ENCODE assay signal across 19 cellular contexts in genomic region chr12:98110516-98110915, GRCh38.
DNase-seq lines count a peak whose midpoint lies in the region; ATAC-seq and TF ChIP-seq lines count a peak whose summit lies in the region.
"Had no signal": no experiment of that assay in that cellular context is flagged by ENCODE, and none has a peak within 500 bp of the region (broad histone marks: within the 10 kb centered on the region; RNA-seq: fewer than 3 reads in every experiment).

No MANE protein-coding gene starts in this region.

- no peaks in the 10 kb centered on the region for H3K36me3 ChIP-seq in aorta (ENCODE audit: control insufficient read depth in 1 of 2, insufficient read depth in 2 of 2, low read length in 1 of 2)
- H3K36me3 ChIP-seq: BLaER1 treated with 17β-estradiol and CSF1 and Interleukin-3, amounts not matched to agents 10 nM and 100 nM had no signal

- H3K27me3 ChIP-seq in aorta (ENCODE audit: control insufficient read depth in 1 of 2, insufficient read depth in 2 of 2, low read length in 1 of 2), result no peaks in the 10 kb centered on the region
- H3K27me3 ChIP-seq: BLaER1 treated with 17β-estradiol and CSF1 and Interleukin-3, amounts not matched to agents 10 nM and 100 nM had no signal

- DNase-seq in NCI-H1694 treated with DMSO at 0.1 percent for 48 hours (lab: John Stamatoyannopoulos, UW), result peak; percentile 71
- peak; percentile 63 for DNase-seq in SK-N-DZ (ENCODE audit: low spot score)
- no peak for DNase-seq in glutamatergic neuron
- DNase-seq in aorta, result no peak
- DNase-seq in stimulated activated CD8-positive, alpha-beta memory T cell treated with anti-CD3 and anti-CD28 coated beads, Interleukin-4, amount 100 ng/mL, for 48 hours, result no peak
- no peak for DNase-seq in NCI-H1048 (lab: John Stamatoyannopoulos, UW)
- DNase-seq: CD8-positive, alpha-beta memory T cell; DMS79; GOT3; KBM-7; NCI-H1930; NCI-H774; PC-9; SIG-M5 had no signal

- H3K4me1 Mint-ChIP-seq in glutamatergic neuron (ENCODE audit: low read depth, unreplicated experiment), result peaks cover 16% of the 10 kb centered on the region
- H3K4me1 Mint-ChIP-seq: CD8-positive, alpha-beta memory T cell had no signal

- intact Hi-C loops in aorta (cut with DNase I), result no loop called here

- H3K4me3 Mint-ChIP-seq in glutamatergic neuron (ENCODE audit: unreplicated experiment), result peak overlapping the region; percentile 28
- H3K4me3 Mint-ChIP-seq: CD8-positive, alpha-beta memory T cell; T-helper 1 cell treated with Interleukin-12 subunit alpha and Interleukin-12 subunit beta and Interleukin-4 antibody, amounts not matched to agents 30 μg/mL and 1 μg/mL, for 36 hours had no signal

- H3K27ac ChIP-seq in aorta (ENCODE audit: low read depth in 1 of 2, low read length in 2 of 2), result no peak overlapping the region
- H3K27ac ChIP-seq: BLaER1 treated with 17β-estradiol and CSF1 and Interleukin-3, amounts not matched to agents 10 nM and 100 nM; PC-9; RWPE1 had no signal

- no peak for TF ChIP-seq CTCF in glutamatergic neuron (IDR thresholded peaks at IDR 0.05; ENCODE audit: partially characterized antibody, unreplicated experiment)

- WGBS in aorta, 2 donors, result 64% methylated on average over 8 of the region's 8 CpGs

- no peaks in the 10 kb centered on the region for H3K9me3 Mint-ChIP-seq in glutamatergic neuron (ENCODE audit: unreplicated experiment)
- H3K9me3 Mint-ChIP-seq: CD8-positive, alpha-beta memory T cell; T-helper 1 cell treated with Interleukin-12 subunit alpha and Interleukin-12 subunit beta and Interleukin-4 antibody, amounts not matched to agents 30 μg/mL and 1 μg/mL, for 36 hours had no signal

- no peak overlapping the region for H3K4me3 ChIP-seq in aorta (ENCODE audit: low read length in 2 of 2)
- H3K4me3 ChIP-seq: BLaER1 treated with 17β-estradiol and CSF1 and Interleukin-3, amounts not matched to agents 10 nM and 100 nM; PC-9 had no signal

- no peaks in the 10 kb centered on the region for H3K36me3 Mint-ChIP-seq in glutamatergic neuron (ENCODE audit: unreplicated experiment)
- H3K36me3 Mint-ChIP-seq: CD8-positive, alpha-beta memory T cell had no signal

- no peak for ATAC-seq in aorta (ENCODE audit: low FRiP score)
- no peak for ATAC-seq in HG02884 (IDR thresholded peaks at IDR 0.05; ENCODE audit: unreplicated experiment)
- ATAC-seq: HepG2 had no signal

- no peaks in the 10 kb centered on the region for H3K9me3 ChIP-seq in aorta (ENCODE audit: control insufficient read depth, low read length)
- H3K9me3 ChIP-seq: BLaER1 treated with 17β-estradiol and CSF1 and Interleukin-3, amounts not matched to agents 10 nM and 100 nM had no signal

- no peaks in the 10 kb centered on the region for H3K4me1 ChIP-seq in aorta (ENCODE audit: control insufficient read depth in 1 of 2, insufficient read depth in 2 of 2, low read length in 2 of 2)
- H3K4me1 ChIP-seq: BLaER1 treated with 17β-estradiol and CSF1 and Interleukin-3, amounts not matched to agents 10 nM and 100 nM had no signal

- no peaks in the 10 kb centered on the region for H3K27me3 Mint-ChIP-seq in glutamatergic neuron (ENCODE audit: unreplicated experiment)
- H3K27me3 Mint-ChIP-seq: CD8-positive, alpha-beta memory T cell had no signal

- peak overlapping the region; percentile 67 for H3K27ac Mint-ChIP-seq in glutamatergic neuron (ENCODE audit: unreplicated experiment)
- H3K27ac Mint-ChIP-seq: CD8-positive, alpha-beta memory T cell; T-helper 1 cell treated with Interleukin-12 subunit alpha and Interleukin-12 subunit beta and Interleukin-4 antibody, amounts not matched to agents 30 μg/mL and 1 μg/mL, for 36 hours had no signal

Comparison
In these comparisons a context has a peak if more than half of its experiments do, and no peak if none do; other contexts are left out.
1. DNase-seq: peak in NCI-H1694 treated with DMSO at 0.1 percent for 48 hours (single experiment) and SK-N-DZ (single experiment); none in glutamatergic neuron (single experiment), aorta (0 of 2), stimulated activated CD8-positive, alpha-beta memory T cell treated with anti-CD3 and anti-CD28 coated beads, Interleukin-4, amount 100 ng/mL, for 48 hours (single experiment) and NCI-H1048 (single experiment).